In the genomic region with DNA sequence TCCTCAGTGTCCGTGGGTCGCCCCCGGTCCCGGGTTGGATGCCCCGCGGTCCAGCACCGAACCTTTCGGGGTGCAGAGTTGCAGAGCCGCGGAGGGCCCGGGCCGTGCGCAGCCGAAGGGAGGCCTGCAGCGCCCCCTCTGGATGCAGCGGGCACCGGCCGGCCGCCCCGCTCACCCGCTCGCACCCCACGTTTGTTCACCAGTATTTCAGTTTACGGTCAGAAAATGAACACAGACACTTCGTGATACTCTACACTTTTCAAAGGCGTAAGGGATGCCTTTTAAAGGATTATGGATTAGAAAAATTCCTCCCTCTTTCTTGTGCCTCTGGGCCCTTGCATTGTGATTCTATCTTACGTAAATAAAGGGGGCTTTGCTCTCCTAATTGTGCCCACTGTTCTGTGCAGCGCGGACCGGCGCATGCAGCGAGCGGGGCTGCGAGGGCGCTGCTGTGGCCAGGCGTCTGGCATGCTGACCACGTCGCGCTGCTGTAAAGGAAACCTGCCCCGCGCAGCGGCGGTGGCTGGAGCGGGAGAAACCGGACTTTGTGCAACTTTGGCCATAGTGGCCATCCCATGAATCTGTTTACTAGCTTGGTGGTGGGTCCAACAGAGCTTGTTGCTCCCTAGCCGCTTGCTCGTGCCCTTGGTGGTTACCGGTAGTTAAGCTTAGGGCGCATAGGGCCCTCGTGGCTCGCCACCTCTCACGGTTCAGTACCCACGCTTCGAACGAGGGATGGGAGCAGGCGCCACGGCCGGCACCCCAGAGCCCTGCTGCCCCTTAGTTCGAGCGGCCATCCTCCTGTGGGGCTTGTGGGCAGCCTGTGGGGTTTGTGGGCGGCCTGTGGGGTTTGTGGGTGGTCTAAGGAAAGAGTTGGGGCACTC, we compare ENCODE assay signal across 8 cellular contexts. TPM values are rescaled to one million over a fixed set of nuclear protein-coding genes. Genes with fewer than 3 reads are reported as not detected.
DNase-seq lines count a peak whose midpoint lies in the region; ATAC-seq, FAIRE-seq and TF ChIP-seq lines count a peak whose summit lies in the region.

No MANE protein-coding gene starts in this region.

- TF ChIP-seq CTCF in fibroblast of the aortic adventitia (IDR thresholded peaks at IDR 0.05; ENCODE audit: insufficient read depth, low read length) (peak; percentile 36), neural progenitor cell (IDR thresholded peaks at IDR 0.05) (peak; percentile 70)

- H4K20me1 ChIP-seq in neural progenitor cell (ENCODE audit: low read depth): peaks cover 37% of the 10 kb centered on the region

- peak; percentile 44 for ATAC-seq in Right ventricle myocardium inferior

- H3K9me3 ChIP-seq in neural progenitor cell (ENCODE audit: low read depth): no peaks in the 10 kb centered on the region

- H3K36me3 ChIP-seq in neural progenitor cell: no peaks in the 10 kb centered on the region

- H3K9ac ChIP-seq in neural progenitor cell: no peak overlapping the region

- H3K36me3 Mint-ChIP-seq in activated T-cell treated with anti-CD3 and anti-CD28 coated beads, Interleukin-2, amount 50 U/mL, for 24 hours (ENCODE audit: low read depth): no peaks in the 10 kb centered on the region
- peaks cover 31% of the 10 kb centered on the region for H3K36me3 Mint-ChIP-seq in neural progenitor cell

- H3K4me2 ChIP-seq in neural progenitor cell: peak overlapping the region; percentile 79

- H3K79me2 ChIP-seq in neural progenitor cell (ENCODE audit: low read depth): peaks cover 66% of the 10 kb centered on the region

- peaks cover 15% of the 10 kb centered on the region for H3K4me1 ChIP-seq in neural progenitor cell

- H3K4me3 ChIP-seq in fibroblast of the aortic adventitia (ENCODE audit: low read depth, low read length): peak overlapping the region; percentile 69
- peak overlapping the region; percentile 64 for H3K4me3 ChIP-seq in neural progenitor cell

- H3F3A ChIP-seq in neural progenitor cell (ENCODE audit: low read depth): peaks cover 22% of the 10 kb centered on the region

- H3K27me3 ChIP-seq in neural progenitor cell: peaks cover 15% of the 10 kb centered on the region

- FAIRE-seq in RCC 7860 (lab: Jason Lieb, UNC): no peak

- H3K4me1 Mint-ChIP-seq in activated T-cell treated with anti-CD3 and anti-CD28 coated beads, Interleukin-2, amount 50 U/mL, for 24 hours (ENCODE audit: low read depth): peaks cover 27% of the 10 kb centered on the region
- peaks cover 49% of the 10 kb centered on the region for H3K4me1 Mint-ChIP-seq in neural progenitor cell

- no peak overlapping the region for H3K27ac Mint-ChIP-seq in activated T-cell treated with anti-CD3 and anti-CD28 coated beads, Interleukin-2, amount 50 U/mL, for 24 hours
- peak overlapping the region; percentile 94 for H3K27ac Mint-ChIP-seq in neural progenitor cell

- H3K27ac ChIP-seq in neural progenitor cell: peak overlapping the region; percentile 38

- intact Hi-C loops in Right ventricle myocardium inferior (cut with DNase I): loop anchor here (10.0 kb wide), 1 partner anchor 136 kb away; no protein-coding TSS in a partner anchor
- intact Hi-C loops in cardiac septum (cut with DNase I): loop anchor here (5.0 kb wide), 2 partner anchors 139 to 219 kb away; no protein-coding TSS in a partner anchor

- H2AFZ ChIP-seq in neural progenitor cell (replicated peaks): no peak overlapping the region

- H3K9me3 Mint-ChIP-seq in activated T-cell treated with anti-CD3 and anti-CD28 coated beads, Interleukin-2, amount 50 U/mL, for 24 hours: no peaks in the 10 kb centered on the region
- H3K9me3 Mint-ChIP-seq in neural progenitor cell: peaks cover 23% of the 10 kb centered on the region

- H3K27me3 Mint-ChIP-seq in activated T-cell treated with anti-CD3 and anti-CD28 coated beads, Interleukin-2, amount 50 U/mL, for 24 hours: peaks cover 66% of the 10 kb centered on the region
- peaks cover 15% of the 10 kb centered on the region for H3K27me3 Mint-ChIP-seq in neural progenitor cell (ENCODE audit: insufficient read depth, low read depth)

- peak; percentile 77 for DNase-seq in Right ventricle myocardium inferior (ENCODE audit: missing footprints)
- no peak for DNase-seq in cardiac septum (ENCODE audit: low spot score)
- peak; percentile 59 for DNase-seq in activated T-cell treated with anti-CD3 and anti-CD28 coated beads, Interleukin-2, amount 50 U/mL, for 24 hours
- peak; percentile 16 for DNase-seq in fibroblast of the aortic adventitia (ENCODE audit: low read depth)
- DNase-seq in neural progenitor cell (ENCODE audit: low spot score): peak; percentile 77
- no peak for DNase-seq in RCC 7860 (ENCODE audit: low spot score)
- no peak for DNase-seq in 8988T
- no peak for DNase-seq in SW480 (ENCODE audit: low spot score)

- H3K4me3 Mint-ChIP-seq in activated T-cell treated with anti-CD3 and anti-CD28 coated beads, Interleukin-2, amount 50 U/mL, for 24 hours: peak overlapping the region; percentile 71
- peak overlapping the region; percentile 86 for H3K4me3 Mint-ChIP-seq in neural progenitor cell

RNA-seq across cellular contexts. Expression of a gene that starts 0.8 kb away (rescaled TPM):
- total RNA-seq in Right ventricle myocardium inferior (10.7 TPM), cardiac septum (6.1 TPM), fibroblast of the aortic adventitia (ENCODE audit: low replicate concordance) (63.0 and 236 TPM in 2 replicates), neural progenitor cell (ENCODE audit: low replicate concordance) (364 and 431 TPM in 2 replicates)

RNA-seq across cellular contexts. Expression of a gene that starts 50.3 kb away (rescaled TPM):
- total RNA-seq in Right ventricle myocardium inferior: 3.8 TPM
- 4.6 TPM for total RNA-seq in cardiac septum
- total RNA-seq in fibroblast of the aortic adventitia (ENCODE audit: low replicate concordance): 16.1 and 21.6 TPM in 2 replicates
- total RNA-seq in neural progenitor cell (ENCODE audit: low replicate concordance): 14.5 and 16.5 TPM in 2 replicates

Comparison
In these comparisons a context has a peak if more than half of its experiments do, and no peak if none do; other contexts are left out.
1. DNase-seq: peak in Right ventricle myocardium inferior (single experiment), activated T-cell treated with anti-CD3 and anti-CD28 coated beads, Interleukin-2, amount 50 U/mL, for 24 hours (single experiment), fibroblast of the aortic adventitia (single experiment) and neural progenitor cell (single experiment); none in cardiac septum (single experiment), RCC 7860 (single experiment), 8988T (single experiment) and SW480 (single experiment).